17 cellular contexts compared by ENCODE assay signal in genomic region chr19:18446811-18447359, GRCh38. TPM values are rescaled to one million over a fixed set of nuclear protein-coding genes. Genes with fewer than 3 reads are reported as not detected.
DNase-seq lines count a peak whose midpoint lies in the region; TF ChIP-seq lines count a peak whose summit lies in the region.
"Had no signal": no experiment of that assay in that cellular context is flagged by ENCODE, and none has a peak within 500 bp of the region (broad histone marks: within the 10 kb centered on the region; RNA-seq: fewer than 3 reads in every experiment).

No MANE protein-coding gene starts in this region.

- intact Hi-C loops in esophagus muscularis mucosa (cut with DNase I), result no loop called here

- H4K20me1 ChIP-seq in neural progenitor cell (ENCODE audit: low read depth), result peaks cover 9% of the 10 kb centered on the region

- H3K4me3 Mint-ChIP-seq in endodermal cell (no peak overlapping the region), neural progenitor cell (no peak overlapping the region)

- no peak overlapping the region for H2AFZ ChIP-seq in neural progenitor cell (replicated peaks)

- peaks cover 14% of the 10 kb centered on the region for H3K36me3 ChIP-seq in endodermal cell (ENCODE audit: control insufficient read depth, insufficient read depth, low read length)
- H3K36me3 ChIP-seq in neural progenitor cell, result no peaks in the 10 kb centered on the region
- peaks cover 51 to 90% (median 90%) of the 10 kb centered on the region in 4 donors for H3K36me3 ChIP-seq in esophagus muscularis mucosa

- H3K79me2 ChIP-seq in neural progenitor cell (ENCODE audit: low read depth), result no peaks in the 10 kb centered on the region

- no peak overlapping the region for H3K4me3 ChIP-seq in LNCaP clone FGC (ENCODE audit: low read depth, low read length)
- H3K4me3 ChIP-seq in endodermal cell (ENCODE audit: low read length), result no peak overlapping the region
- H3K4me3 ChIP-seq in neural progenitor cell, result no peak overlapping the region
- no peak overlapping the region for H3K4me3 ChIP-seq in esophagus muscularis mucosa
- H3K4me3 ChIP-seq: BLaER1 treated with 17β-estradiol and CSF1 and Interleukin-3, amounts not matched to agents 10 nM and 100 nM had no signal

- peaks cover 3% of the 10 kb centered on the region for H3K9me3 Mint-ChIP-seq in endodermal cell
- H3K9me3 Mint-ChIP-seq in neural progenitor cell, result peaks cover 2% of the 10 kb centered on the region

- peaks cover 1% of the 10 kb centered on the region for H3K4me1 Mint-ChIP-seq in endodermal cell
- H3K4me1 Mint-ChIP-seq in neural progenitor cell, result peaks cover 21% of the 10 kb centered on the region

- H3K4me1 ChIP-seq in endodermal cell (ENCODE audit: control insufficient read depth, insufficient read depth, low read length), result no peaks in the 10 kb centered on the region
- H3K4me1 ChIP-seq in neural progenitor cell, result no peaks in the 10 kb centered on the region
- peaks cover 11 to 29% (median 21%) of the 10 kb centered on the region in 4 donors for H3K4me1 ChIP-seq in esophagus muscularis mucosa

- no peak for TF ChIP-seq EP300 in esophagus muscularis mucosa (IDR thresholded peaks at IDR 0.05)

- H3K9me3 ChIP-seq in endodermal cell (ENCODE audit: control insufficient read depth, low read length) (no peaks in the 10 kb centered on the region), neural progenitor cell (ENCODE audit: low read depth) (no peaks in the 10 kb centered on the region), esophagus muscularis mucosa (no peaks in the 10 kb centered on the region)
- H3K9me3 ChIP-seq: BLaER1 treated with 17β-estradiol and CSF1 and Interleukin-3, amounts not matched to agents 10 nM and 100 nM; SK-N-SH had no signal

- H3K36me3 Mint-ChIP-seq in endodermal cell (ENCODE audit: low read depth) (peaks cover 21% of the 10 kb centered on the region), neural progenitor cell (peaks cover 13% of the 10 kb centered on the region)

- no peaks in the 10 kb centered on the region for H3F3A ChIP-seq in neural progenitor cell (ENCODE audit: low read depth)

- 0 out of 2 replicates have a peak, but pooled peaks have one; percentile 5 for TF ChIP-seq CTCF in LNCaP clone FGC (IDR thresholded peaks at IDR 0.05; ENCODE audit: control insufficient read depth, extremely low read depth, insufficient read depth)
- TF ChIP-seq CTCF in endodermal cell (conservative IDR thresholded peaks at IDR 0.05), result no peak
- TF ChIP-seq CTCF in neural progenitor cell (IDR thresholded peaks at IDR 0.05), result no peak
- TF ChIP-seq CTCF in esophagus muscularis mucosa (IDR thresholded peaks at IDR 0.05), result no peak

- TF ChIP-seq POLR2A in esophagus muscularis mucosa (IDR thresholded peaks at IDR 0.05; ENCODE audit: low read depth), result no peak

- WGBS in endodermal cell (ENCODE audit: insufficient coverage in 1 of 2, insufficient read length in 1 of 2), 2 experiments, result 88 to 89% methylated on average over 12 of the region's 12 CpGs
- WGBS in esophagus muscularis mucosa, result 92% methylated on average over 9 of the region's 12 CpGs

- H3K27me3 ChIP-seq in endodermal cell (ENCODE audit: control insufficient read depth, insufficient read depth, low read length, poor library complexity, severe bottlenecking), result no peaks in the 10 kb centered on the region
- no peaks in the 10 kb centered on the region for H3K27me3 ChIP-seq in neural progenitor cell
- H3K27me3 ChIP-seq in esophagus muscularis mucosa, result no peaks in the 10 kb centered on the region
- H3K27me3 ChIP-seq: BLaER1 treated with 17β-estradiol and CSF1 and Interleukin-3, amounts not matched to agents 10 nM and 100 nM had no signal

- H3K27ac ChIP-seq in endodermal cell (ENCODE audit: low read depth, low read length), result peak overlapping the region; percentile 10
- H3K27ac ChIP-seq in neural progenitor cell, result no peak overlapping the region
- H3K27ac ChIP-seq in esophagus muscularis mucosa (replicated peaks in 1 of 4), result no peak overlapping the region

- H3K27ac Mint-ChIP-seq in endodermal cell (no peak overlapping the region), neural progenitor cell (peak overlapping the region; percentile 50)

- DNase-seq in SIG-M5 treated with dmso at 0.1 percent for 504 hours (lab: John Stamatoyannopoulos, UW; ENCODE audit: unreplicated experiment), result peak; percentile 30
- DNase-seq in SIG-M5 (lab: John Stamatoyannopoulos, UW), result no peak
- peak; percentile 72 for DNase-seq in LNCaP clone FGC (ENCODE audit: low read depth)
- DNase-seq in endodermal cell, result no peak
- DNase-seq in neural progenitor cell (ENCODE audit: low spot score), result no peak
- no peak for DNase-seq in 8988T
- no peak for DNase-seq in Ammon's horn (ENCODE audit: low spot score)
- DNase-seq in esophagus muscularis mucosa (ENCODE audit: extremely low spot score), result no peak
- DNase-seq: DMS 273 treated with DMSO at 0.1 percent for 48 hours, GF-D8, GOT3, Karpas-422, NCI-H1105, NCI-H1930, NCI-H446, SK-N-SH had no signal

- H3K4me2 ChIP-seq in neural progenitor cell, result no peak overlapping the region
- H3K4me2 ChIP-seq: SK-N-SH had no signal

- H3K27me3 Mint-ChIP-seq in endodermal cell (ENCODE audit: insufficient read depth) (no peaks in the 10 kb centered on the region), neural progenitor cell (ENCODE audit: insufficient read depth, low read depth) (peaks cover 6% of the 10 kb centered on the region)

- H3K9ac ChIP-seq in endodermal cell (ENCODE audit: extremely low read depth, low read length, poor library complexity, severe bottlenecking) (no peak overlapping the region), neural progenitor cell (no peak overlapping the region)
- H3K9ac ChIP-seq: SK-N-SH had no signal

RNA-seq across cellular contexts. Expression of gene ISYNA1, which starts 9.0 kb away (rescaled TPM):
- 100 to 1,000 TPM; 156 to 212 TPM for total RNA-seq in endodermal cell
- polyA plus RNA-seq in endodermal cell (2013, experiment 1 of 2), result 502 TPM
- polyA plus RNA-seq in endodermal cell (2013, experiment 2 of 2), result 458 TPM
- 81.7 and 203 TPM in 2 replicates for total RNA-seq in neural progenitor cell (ENCODE audit: low replicate concordance)
- 10 to 100 TPM; 15.8 to 38.9 (median 26.2) TPM for total RNA-seq in esophagus muscularis mucosa

RNA-seq across cellular contexts. Expression of gene SSBP4, which starts 27.7 kb away (rescaled TPM):
- total RNA-seq in endodermal cell (10 to 100 TPM; 35.9 to 43.5 TPM), neural progenitor cell (ENCODE audit: low replicate concordance) (21.1 and 50.5 TPM in 2 replicates), esophagus muscularis mucosa (100 to 1,000 TPM in 1 of 4 donors, 10 to 100 TPM in 3; 53.2 to 109 (median 77.8) TPM)
- 154 TPM for polyA plus RNA-seq in endodermal cell (2013, experiment 1 of 2)
- polyA plus RNA-seq in endodermal cell (2013, experiment 2 of 2), result 157 TPM

RNA-seq across cellular contexts. Expression of gene LRRC25, which starts 49.5 kb away (rescaled TPM):
- total RNA-seq in endodermal cell (not detected), neural progenitor cell (ENCODE audit: low replicate concordance) (0.03 TPM in 1 of 2 replicates, not detected in the other), esophagus muscularis mucosa (10 to 100 TPM in 1 of 4 donors, 1 to 10 TPM in 3; 5.8 to 20.4 (median 7.0) TPM)
- 0.21 TPM for polyA plus RNA-seq in endodermal cell (2013, experiment 1 of 2)
- 0.21 TPM for polyA plus RNA-seq in endodermal cell (2013, experiment 2 of 2)
- polyA plus RNA-seq: SK-N-SH had no signal

Comparison
In these comparisons a context has a peak if more than half of its experiments do, and no peak if none do; other contexts are left out.
1. DNase-seq: peak in SIG-M5 treated with dmso at 0.1 percent for 504 hours (single experiment) and LNCaP clone FGC (single experiment); none in SIG-M5 (single experiment), endodermal cell (single experiment), neural progenitor cell (single experiment), 8988T (single experiment), Ammon's horn (single experiment) and esophagus muscularis mucosa (single experiment).